In genomic region chrX:49282647-49283011, GRCh38 we compare ENCODE assay signal across 10 cellular contexts. TPM values are rescaled to one million over a fixed set of nuclear protein-coding genes. Genes with fewer than 3 reads are reported as not detected.
DNase-seq lines count a peak whose midpoint lies in the region; ATAC-seq, FAIRE-seq and TF ChIP-seq lines count a peak whose summit lies in the region.
"Had no signal": no experiment of that assay in that cellular context is flagged by ENCODE, and none has a peak within 500 bp of the region (broad histone marks: within the 10 kb centered on the region; RNA-seq: fewer than 3 reads in every experiment).

No MANE protein-coding gene starts in this region.

- CTCF ChIA-PET in HEK293T (lab: Yijun Ruan, JAX) (no interaction called here), K562 (lab: Yijun Ruan, JAX; ENCODE audit: low intra/inter-chr PET ratio) (no interaction called here), RWPE1 (lab: Yijun Ruan, JAX) (no interaction called here)

- H3K27me3 ChIP-seq in K562 (ENCODE audit: control insufficient read depth in 2 of 2, insufficient read depth in 2 of 2, low read length in 2 of 2) = no peaks in the 10 kb centered on the region

- no peak for TF ChIP-seq POLR2A in K562 (conservative IDR thresholded peaks at IDR 0.05)

- H3K4me1 ChIP-seq in K562 (replicated peaks in 1 of 2; ENCODE audit: control insufficient read depth in 2 of 2, insufficient read depth in 2 of 2, low read length in 2 of 2) = peaks cover 5 to 13% of the 10 kb centered on the region in 2 experiments; a peak in 3 of 5 replicates

- in situ Hi-C loops in K562 (cut with MboI) = no loop called here

- H4K20me1 ChIP-seq in K562 (replicated peaks; ENCODE audit: control insufficient read depth, insufficient read depth, low read length) = no peaks in the 10 kb centered on the region

- peaks cover 6% of the 10 kb centered on the region for H3K4me1 Mint-ChIP-seq in memory B cell

- H3K79me2 ChIP-seq in K562 (ENCODE audit: control insufficient read depth, insufficient read depth, low read length) = no peaks in the 10 kb centered on the region

- peak overlapping the region; percentile 78 for H2AFZ ChIP-seq in K562 (ENCODE audit: low read depth, low read length)

- TF ChIP-seq CTCF in AG10803 (conservative IDR thresholded peaks at IDR 0.05; ENCODE audit: low read length) (peak; percentile 33), K562 (IDR thresholded peaks at IDR 0.05 in 2 of 3, conservative IDR thresholded peaks at IDR 0.05 in 1 of 3; ENCODE audit: insufficient read depth in 2 of 3, low read depth in 1 of 3, low read length in 3 of 3) (peak; percentile 41 to 63 (median 58); a peak in 5 of 6 replicates), RWPE1 (conservative IDR thresholded peaks at IDR 0.05; ENCODE audit: low read depth) (no peak)

- peak; percentile 95 for FAIRE-seq in K562 (lab: Jason Lieb, UNC)

- no peak overlapping the region for H3K4me3 ChIP-seq in AG10803 (ENCODE audit: low read length)
- H3K4me3 ChIP-seq in K562 = no peak overlapping the region

- BruUV-seq in K562 (replicated peaks; lab: Mats Ljungman, UMichigan) = no TSS peak

- POLR2A ChIA-PET in HEK293T (lab: Yijun Ruan, JAX) (interaction anchor here (0.6 kb wide), 1 partner anchor 12 kb away, joined by 3 read pairs; no protein-coding TSS in a partner anchor), K562 (lab: Yijun Ruan, JAX) (interaction anchor here (0.9 kb wide), 1 partner anchor 10 kb away, joined by 4 read pairs; no protein-coding TSS in a partner anchor), RWPE1 (lab: Yijun Ruan, JAX; ENCODE audit: low non-redundant PET) (no interaction called here)

- H3K36me3 Mint-ChIP-seq in memory B cell = peaks cover 4% of the 10 kb centered on the region

- intact Hi-C loops in K562 (cut with micrococcal nuclease) = loop anchor here (2.0 to 5.0 kb wide), 2 partner anchors 92 to 160 kb away; partner anchors contain the start of gene GPKOW

- ATAC-seq in K562 = peak; percentile 93
- ATAC-seq in memory B cell (ENCODE audit: low read depth) = no peak
- ATAC-seq in HG03460 (IDR thresholded peaks at IDR 0.05; ENCODE audit: unreplicated experiment) = no peak
- no peak for ATAC-seq in HG03095 (IDR thresholded peaks at IDR 0.05; ENCODE audit: unreplicated experiment)

- peak overlapping the region; percentile 78 for H3K4me2 ChIP-seq in K562 (ENCODE audit: insufficient read depth, low read length)

- DNase-seq in AG10803 (ENCODE audit: low read depth) (peak; percentile 22), HEK293T (ENCODE audit: extremely low spot score) (peak; percentile 57), K562 (ENCODE audit: extremely low read depth in 1 of 4, low spot score in 3 of 4) (peak; percentile 46 to 70 (median 56)), memory B cell (ENCODE audit: low spot score in 2 of 2) (no peak), RWPE1 (ENCODE audit: low spot score) (no peak), SKM-1 treated with dmso at 0.1 percent for 144 hours (lab: John Stamatoyannopoulos, UW; ENCODE audit: unreplicated experiment) (no peak)
- DNase-seq: NK-92 treated with Interleukin-12 subunit alpha and Interleukin-12 subunit beta, amount 100 ng/mL, for 24 hours; stimulated activated CD4-positive, alpha-beta T cell treated with anti-CD3 and anti-CD28 coated beads, Interleukin-12 subunit alpha, Interleukin-12 subunit beta, amount 100 ng/mL, for 4 hours had no signal

- no peaks in the 10 kb centered on the region for H3K27me3 Mint-ChIP-seq in memory B cell

- H3K27ac ChIP-seq in K562 (ENCODE audit: extremely low read depth, low read depth, low read length) (no peak overlapping the region; the same call in 2 of the 3 replicates), RWPE1 (no peak overlapping the region)

- no peaks in the 10 kb centered on the region for H3K36me3 ChIP-seq in K562 (ENCODE audit: control insufficient read depth, insufficient read depth, low read length)

- peak overlapping the region; percentile 69 for H3K27ac Mint-ChIP-seq in memory B cell

- TF ChIP-seq EP300 in K562 (IDR thresholded peaks at IDR 0.05; ENCODE audit: low read length) = no peak

- peak; percentile 33 to 62 for TF ChIP-seq RAD21 in K562 (CRISPR knock-in tag; conservative IDR thresholded peaks at IDR 0.05 in 1 of 2, IDR thresholded peaks at IDR 0.05 in 1 of 2)

- no peaks in the 10 kb centered on the region for H3K9me3 Mint-ChIP-seq in memory B cell

- no peaks in the 10 kb centered on the region for H3K9me3 ChIP-seq in K562 (replicated peaks; ENCODE audit: control insufficient read depth, insufficient read depth, low read depth, low read length)

- no peak overlapping the region for H3K4me3 Mint-ChIP-seq in memory B cell

- H3K9me1 ChIP-seq in K562 (ENCODE audit: control insufficient read depth, insufficient read depth, low read length) = no peaks in the 10 kb centered on the region

- no peak overlapping the region; a peak in 1 of 4 replicates for H3K9ac ChIP-seq in K562 (ENCODE audit: insufficient read depth in 1 of 2, low read depth in 2 of 2, low read length in 2 of 2)

- 0% methylated on average over 10 of the region's 11 CpGs for WGBS in K562 (ENCODE audit: insufficient coverage, low coverage, missing lambda C conversion rate)

RNA-seq across cellular contexts. Expression of gene PPP1R3F, which starts 13.0 kb away (rescaled TPM):
- total RNA-seq in K562 (2011; cell fraction: chromatin; rRNA removed; ENCODE audit: low replicate concordance) = 1.2 and 2.2 TPM in 2 replicates
- 2.7 and 5.1 TPM in 2 replicates for total RNA-seq in K562 (2011; cell fraction: nucleolus; rRNA removed)
- 0.88 and 1.1 TPM in 2 replicates for total RNA-seq in K562 (2011; cell fraction: nucleoplasm; rRNA removed)
- 0.54 and 0.69 TPM in 2 replicates for total RNA-seq in K562 (2014; rRNA removed)
- total RNA-seq in K562 (2014; rRNA removed; fragmentation: Illumina TruSeq; extraction: Trizol) = 0.06 and 0.18 TPM in 2 replicates
- total RNA-seq in K562 (2015; rRNA removed; fragmentation: Illumina TruSeq; extraction: Trizol) = 0.57 and 0.91 TPM in 2 replicates
- total RNA-seq in K562 (2021) = 0.81 and 0.86 TPM in 2 replicates
- 0.32 and 0.61 TPM in 2 replicates for polyA plus RNA-seq in K562 (2011; rRNA removed)
- polyA plus RNA-seq in K562 (2011; cell fraction: cytosol; rRNA removed) = 0.38 and 0.52 TPM in 2 replicates
- 1.6 and 2.2 TPM in 2 replicates for polyA plus RNA-seq in K562 (2011; cell fraction: nucleus; rRNA removed)
- polyA plus RNA-seq in K562 (2012) = 0.39 and 1.00 TPM in 2 replicates
- 0.16 and 0.32 TPM in 2 replicates for polyA plus RNA-seq in K562 (2014; fragmentation: Illumina TruSeq; extraction: Trizol)
- under 1 TPM in 1 of 2 experiments, not detected in 1; 0.03 TPM for polyA plus RNA-seq in K562 (2014; fragmentation: Nextera tagmentation; extraction: Ambion mirVana)
- polyA plus RNA-seq in K562 (2014; rRNA removed) = 0.56 and 1.1 TPM in 2 replicates
- polyA minus RNA-seq in K562 (2011; rRNA and poly(A)+ RNA removed) = 0.18 and 0.36 TPM in 2 replicates
- not detected in 2 replicates for polyA minus RNA-seq in K562 (2011; cell fraction: cytosol; rRNA and poly(A)+ RNA removed)
- polyA minus RNA-seq in K562 (2011; cell fraction: nucleus; rRNA and poly(A)+ RNA removed) = 3.0 and 3.4 TPM in 2 replicates

RNA-seq across cellular contexts. Expression of gene FOXP3, which starts 18.1 kb away (rescaled TPM):
- 0.19 TPM in 1 of 2 replicates, not detected in the other for total RNA-seq in K562 (2011; cell fraction: chromatin; rRNA removed; ENCODE audit: low replicate concordance)
- 0.26 and 0.33 TPM in 2 replicates for total RNA-seq in K562 (2011; cell fraction: nucleolus; rRNA removed)
- total RNA-seq in K562 (2011; cell fraction: nucleoplasm; rRNA removed) = 0.31 TPM in 1 of 2 replicates, not detected in the other
- not detected in 2 replicates for total RNA-seq in K562 (2014; rRNA removed)
- total RNA-seq in K562 (2014; rRNA removed; fragmentation: Illumina TruSeq; extraction: Trizol) = 0.07 TPM in 1 of 2 replicates, not detected in the other
- 0.08 TPM in 1 of 2 replicates, not detected in the other for total RNA-seq in K562 (2015; rRNA removed; fragmentation: Illumina TruSeq; extraction: Trizol)
- total RNA-seq in K562 (2021) = 0.16 and 0.24 TPM in 2 replicates
- polyA plus RNA-seq in K562 (2011; rRNA removed) = 0.07 and 0.12 TPM in 2 replicates
- 0.18 and 0.22 TPM in 2 replicates for polyA plus RNA-seq in K562 (2011; cell fraction: cytosol; rRNA removed)
- 0.20 and 0.24 TPM in 2 replicates for polyA plus RNA-seq in K562 (2011; cell fraction: nucleus; rRNA removed)
- 0.30 and 0.40 TPM in 2 replicates for polyA plus RNA-seq in K562 (2012)
- 0.13 and 0.29 TPM in 2 replicates for polyA plus RNA-seq in K562 (2014; fragmentation: Illumina TruSeq; extraction: Trizol)
- under 1 TPM in 1 of 2 experiments, not detected in 1; 0.04 TPM for polyA plus RNA-seq in K562 (2014; fragmentation: Nextera tagmentation; extraction: Ambion mirVana)
- polyA plus RNA-seq in K562 (2014; rRNA removed) = not detected in 2 replicates
- polyA minus RNA-seq in K562 (2011; rRNA and poly(A)+ RNA removed) = 0.14 TPM in 1 of 2 replicates, not detected in the other
- not detected in 2 replicates for polyA minus RNA-seq in K562 (2011; cell fraction: cytosol; rRNA and poly(A)+ RNA removed)
- not detected in 2 replicates for polyA minus RNA-seq in K562 (2011; cell fraction: nucleus; rRNA and poly(A)+ RNA removed)

RNA-seq across cellular contexts. Expression of gene GAGE10, which starts 20.8 kb away (rescaled TPM):
- total RNA-seq in K562 (2011; cell fraction: chromatin; rRNA removed; ENCODE audit: low replicate concordance) = 1.3 TPM in 1 of 2 replicates, not detected in the other
- total RNA-seq in K562 (2011; cell fraction: nucleolus; rRNA removed) = 2.3 TPM in 1 of 2 replicates, not detected in the other
- 5.6 TPM in 1 of 2 replicates, not detected in the other for total RNA-seq in K562 (2011; cell fraction: nucleoplasm; rRNA removed)
- 0.33 TPM in 1 of 2 replicates, not detected in the other for total RNA-seq in K562 (2014; rRNA removed)
- total RNA-seq in K562 (2014; rRNA removed; fragmentation: Illumina TruSeq; extraction: Trizol) = 0.93 and 0.95 TPM in 2 replicates
- not detected in 2 replicates for total RNA-seq in K562 (2015; rRNA removed; fragmentation: Illumina TruSeq; extraction: Trizol)
- 0.80 and 1.3 TPM in 2 replicates for total RNA-seq in K562 (2021)
- polyA plus RNA-seq in K562 (2011; rRNA removed) = 0.70 and 3.1 TPM in 2 replicates
- polyA plus RNA-seq in K562 (2011; cell fraction: cytosol; rRNA removed) = 0.31 and 1.4 TPM in 2 replicates
- 3.3 and 3.6 TPM in 2 replicates for polyA plus RNA-seq in K562 (2011; cell fraction: nucleus; rRNA removed)
- 25.5 and 33.9 TPM in 2 replicates for polyA plus RNA-seq in K562 (2012)
- polyA plus RNA-seq in K562 (2014; fragmentation: Illumina TruSeq; extraction: Trizol) = not detected in 2 replicates
- under 1 TPM; 0.96 TPM for polyA plus RNA-seq in K562 (2014; fragmentation: Nextera tagmentation; extraction: Ambion mirVana)
- polyA plus RNA-seq in K562 (2014; rRNA removed) = 0.36 TPM in 1 of 2 replicates, not detected in the other
- 5.6 and 14.6 TPM in 2 replicates for polyA minus RNA-seq in K562 (2011; rRNA and poly(A)+ RNA removed)
- not detected in 2 replicates for polyA minus RNA-seq in K562 (2011; cell fraction: cytosol; rRNA and poly(A)+ RNA removed)
- polyA minus RNA-seq in K562 (2011; cell fraction: nucleus; rRNA and poly(A)+ RNA removed) = not detected in 2 replicates

RNA-seq across cellular contexts. Expression of gene GAGE12J, which starts 39.2 kb away (rescaled TPM):
- total RNA-seq in K562 (2011; cell fraction: chromatin; rRNA removed; ENCODE audit: low replicate concordance) = not detected in 2 replicates
- total RNA-seq in K562 (2011; cell fraction: nucleolus; rRNA removed) = not detected in 2 replicates
- total RNA-seq in K562 (2011; cell fraction: nucleoplasm; rRNA removed) = not detected in 2 replicates
- total RNA-seq in K562 (2014; rRNA removed) (4.2 TPM in 1 of 2 replicates, not detected in the other), K562 (2014; rRNA removed; fragmentation: Illumina TruSeq; extraction: Trizol) (2.7 TPM in 1 of 2 replicates, not detected in the other), K562 (2015; rRNA removed; fragmentation: Illumina TruSeq; extraction: Trizol) (0.75 TPM in 1 of 2 replicates, not detected in the other), K562 (2021) (not detected in 2 replicates)
- polyA plus RNA-seq in K562 (2011; rRNA removed) (0.24 and 0.57 TPM in 2 replicates), K562 (2014; fragmentation: Illumina TruSeq; extraction: Trizol) (not detected in 2 replicates), K562 (2014; fragmentation: Nextera tagmentation; extraction: Ambion mirVana) (under 1 TPM; 0.72 to 0.84 TPM), K562 (2014; rRNA removed) (0.20 TPM in 1 of 2 replicates, not detected in the other)
- not detected in 2 replicates for polyA plus RNA-seq in K562 (2011; cell fraction: cytosol; rRNA removed)
- polyA plus RNA-seq in K562 (2011; cell fraction: nucleus; rRNA removed) = not detected in 2 replicates
- 3.5 TPM in 1 of 2 replicates, not detected in the other for polyA plus RNA-seq in K562 (2012)
- polyA minus RNA-seq in K562 (2011; rRNA and poly(A)+ RNA removed) = 1.6 and 1.8 TPM in 2 replicates
- not detected in 2 replicates for polyA minus RNA-seq in K562 (2011; cell fraction: cytosol; rRNA and poly(A)+ RNA removed)
- polyA minus RNA-seq in K562 (2011; cell fraction: nucleus; rRNA and poly(A)+ RNA removed) = not detected in 2 replicates

RNA-seq across cellular contexts. Expression of gene CCDC22, which starts 47.4 kb away (rescaled TPM):
- total RNA-seq in K562 (2011; cell fraction: chromatin; rRNA removed; ENCODE audit: low replicate concordance) = 18.9 and 51.1 TPM in 2 replicates
- total RNA-seq in K562 (2011; cell fraction: nucleolus; rRNA removed) = 27.2 and 29.1 TPM in 2 replicates
- total RNA-seq in K562 (2011; cell fraction: nucleoplasm; rRNA removed) = 22.7 and 25.3 TPM in 2 replicates
- total RNA-seq in K562 (2014; rRNA removed) = 13.5 and 14.0 TPM in 2 replicates
- 2.5 and 3.6 TPM in 2 replicates for total RNA-seq in K562 (2014; rRNA removed; fragmentation: Illumina TruSeq; extraction: Trizol)
- total RNA-seq in K562 (2015; rRNA removed; fragmentation: Illumina TruSeq; extraction: Trizol) = 6.6 and 7.1 TPM in 2 replicates
- 20.9 and 22.7 TPM in 2 replicates for total RNA-seq in K562 (2021)
- polyA plus RNA-seq in K562 (2011; rRNA removed) = 11.7 and 26.4 TPM in 2 replicates
- 19.0 and 32.2 TPM in 2 replicates for polyA plus RNA-seq in K562 (2011; cell fraction: cytosol; rRNA removed)
- polyA plus RNA-seq in K562 (2011; cell fraction: nucleus; rRNA removed) = 72.0 and 73.7 TPM in 2 replicates
- polyA plus RNA-seq in K562 (2012) = 14.8 and 30.0 TPM in 2 replicates
- 5.1 and 12.0 TPM in 2 replicates for polyA plus RNA-seq in K562 (2014; fragmentation: Illumina TruSeq; extraction: Trizol)
- under 1 TPM; 0.32 to 0.74 TPM for polyA plus RNA-seq in K562 (2014; fragmentation: Nextera tagmentation; extraction: Ambion mirVana)
- 11.1 and 13.6 TPM in 2 replicates for polyA plus RNA-seq in K562 (2014; rRNA removed)
- polyA minus RNA-seq in K562 (2011; rRNA and poly(A)+ RNA removed) = 12.0 and 15.2 TPM in 2 replicates
- polyA minus RNA-seq in K562 (2011; cell fraction: cytosol; rRNA and poly(A)+ RNA removed) = 21.5 and 24.4 TPM in 2 replicates
- 9.8 and 17.3 TPM in 2 replicates for polyA minus RNA-seq in K562 (2011; cell fraction: nucleus; rRNA and poly(A)+ RNA removed)

Comparison
In these comparisons a context has a peak if more than half of its experiments do, and no peak if none do; other contexts are left out.
1. DNase-seq: peak in AG10803 (single experiment), HEK293T (single experiment) and K562 (4 of 4); none in memory B cell (0 of 2), RWPE1 (single experiment) and SKM-1 treated with dmso at 0.1 percent for 144 hours (single experiment).